Comparison of ENCODE assay signal across 14 cellular contexts in the genomic region with DNA sequence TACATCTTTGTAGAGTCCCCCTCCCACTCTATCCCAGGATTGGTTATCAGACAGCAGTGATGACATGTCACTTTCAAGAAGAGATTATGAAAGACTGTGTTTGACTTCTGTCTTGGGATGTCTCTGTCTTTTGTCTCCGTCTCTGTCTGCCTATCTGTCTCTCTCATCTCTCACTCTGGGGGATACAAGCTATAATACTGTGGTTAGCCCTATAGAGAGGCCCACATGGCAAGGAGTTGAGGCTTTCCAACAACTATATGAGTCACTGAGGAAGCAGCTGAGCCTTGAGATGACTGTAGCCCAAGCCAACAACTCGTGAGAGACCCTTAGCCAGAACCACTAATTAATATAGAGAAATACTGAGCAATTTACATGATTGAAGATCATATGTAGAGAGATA.
DNase-seq lines count a peak whose midpoint lies in the region; ATAC-seq, FAIRE-seq and TF ChIP-seq lines count a peak whose summit lies in the region.
"Had no signal": no experiment of that assay in that cellular context is flagged by ENCODE, and none has a peak within 500 bp of the region (broad histone marks: within the 10 kb centered on the region; RNA-seq: fewer than 3 reads in every experiment).

No MANE protein-coding gene starts in this region.

- in situ Hi-C loops in astrocyte of the spinal cord (cut with HindIII; ENCODE audit: low sequenced_read_pairs) = no loop called here

- ATAC-seq in GM18499 (IDR thresholded peaks at IDR 0.05; ENCODE audit: insufficient read depth, unreplicated experiment) (peak; percentile 53), GM21381 (IDR thresholded peaks at IDR 0.05; ENCODE audit: unreplicated experiment) (peak; percentile 72), HG03378 (IDR thresholded peaks at IDR 0.05; ENCODE audit: unreplicated experiment) (peak; percentile 80)

- H3K4me3 ChIP-seq in astrocyte of the spinal cord (ENCODE audit: low read depth, low read length) = no peak overlapping the region
- H3K4me3 ChIP-seq: tibial artery had no signal

- peak; percentile 57 for DNase-seq in astrocyte of the spinal cord (ENCODE audit: low read depth, low spot score)
- no peak for DNase-seq in urothelium cell line (ENCODE audit: low spot score)
- no peak for DNase-seq in stimulated activated CD4-positive, alpha-beta T cell treated with anti-CD3 and anti-CD28 coated beads, Interleukin-2, amount 100 ng/mL, for 48 hours
- DNase-seq in hypothalamus (lab: John Stamatoyannopoulos, UW) = no peak
- DNase-seq in NCI-H1694 treated with DMSO at 0.1 percent for 48 hours (lab: John Stamatoyannopoulos, UW) = no peak
- DNase-seq: CD8-positive, alpha-beta memory T cell; central memory CD4-positive, alpha-beta T cell; foreskin melanocyte; posterior cingulate gyrus; tibial artery had no signal

- TF ChIP-seq CTCF in astrocyte of the spinal cord (IDR thresholded peaks at IDR 0.05; ENCODE audit: low read depth, low read length) = no peak

- no peak for FAIRE-seq in urothelium cell line (lab: Jason Lieb, UNC)
- FAIRE-seq: GM18507 had no signal
